ENCODE assay signal across 15 cellular contexts in the genomic region with DNA sequence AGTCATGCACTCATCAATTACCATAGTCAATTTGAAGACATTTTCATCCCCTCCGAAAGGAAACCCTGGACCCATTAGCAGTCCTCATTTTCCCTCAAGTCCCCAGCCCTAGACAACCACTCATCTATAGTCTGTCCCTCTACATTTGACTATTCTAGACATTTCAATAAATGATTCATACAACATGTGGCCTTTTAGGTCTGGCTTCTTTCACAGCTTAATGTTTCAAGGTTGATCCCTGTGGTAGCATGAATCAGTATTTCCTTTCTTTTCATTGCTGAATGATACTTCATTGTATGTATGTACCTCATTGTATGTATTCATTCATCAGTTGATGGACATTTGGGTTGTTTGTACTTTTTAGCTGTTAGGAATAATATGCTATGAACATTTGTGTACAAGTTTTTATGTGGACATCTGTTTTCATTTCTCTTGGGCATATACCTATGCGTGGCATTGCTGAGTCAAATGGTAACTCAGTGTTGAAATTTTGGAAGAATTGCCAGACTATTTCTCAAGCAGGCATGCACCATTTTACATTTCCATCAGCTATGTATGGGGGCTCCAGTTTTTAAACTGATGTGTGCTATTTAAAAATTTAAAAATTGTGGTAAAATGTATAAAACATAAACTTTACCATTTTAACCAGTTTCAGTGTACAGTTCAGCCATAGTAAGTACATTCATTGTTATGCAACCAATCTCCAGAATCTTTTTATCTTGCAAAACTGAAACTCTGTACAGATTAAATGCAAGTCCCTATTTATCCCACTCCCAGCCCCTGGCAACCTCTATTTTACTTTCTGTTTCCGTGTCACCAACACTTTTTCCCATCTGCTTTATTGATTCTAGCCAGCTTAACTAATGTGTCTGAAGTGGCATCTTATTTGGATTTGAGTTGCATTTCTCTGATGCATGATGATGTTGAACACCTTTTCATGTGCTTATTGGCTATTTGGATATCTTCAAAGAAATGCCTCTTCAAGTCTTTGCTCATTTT. TPM values are rescaled to one million over a fixed set of nuclear protein-coding genes. Genes with fewer than 3 reads are reported as not detected.
DNase-seq lines count a peak whose midpoint lies in the region; ATAC-seq and TF ChIP-seq lines count a peak whose summit lies in the region.
"Had no signal": no experiment of that assay in that cellular context is flagged by ENCODE, and none has a peak within 500 bp of the region (broad histone marks: within the 10 kb centered on the region; RNA-seq: fewer than 3 reads in every experiment).

No MANE protein-coding gene starts in this region.

- peaks cover 54% of the 10 kb centered on the region for H3K4me1 Mint-ChIP-seq in activated T-cell treated with anti-CD3 and anti-CD28 coated beads, Interleukin-2, amount 50 U/mL, for 24 hours (ENCODE audit: low read depth)
- H3K4me1 Mint-ChIP-seq in stimulated activated effector memory CD8-positive, alpha-beta T cell treated with anti-CD3 and anti-CD28 coated beads, Interleukin-12 subunit alpha, Interleukin-12 subunit beta, amount 100 ng/mL, for 72 hours: peaks cover 50% of the 10 kb centered on the region

- H3K36me3 ChIP-seq in endocrine pancreas (ENCODE audit: control insufficient read depth, insufficient read depth, low read length) (no peaks in the 10 kb centered on the region), esophagus squamous epithelium (no peaks in the 10 kb centered on the region)
- H3K36me3 ChIP-seq: gastrocnemius medialis, uterus had no signal

- H3K27ac Mint-ChIP-seq in activated T-cell treated with anti-CD3 and anti-CD28 coated beads, Interleukin-2, amount 50 U/mL, for 24 hours: peak overlapping the region; percentile 80
- H3K27ac Mint-ChIP-seq in stimulated activated effector memory CD8-positive, alpha-beta T cell treated with anti-CD3 and anti-CD28 coated beads, Interleukin-12 subunit alpha, Interleukin-12 subunit beta, amount 100 ng/mL, for 72 hours: peak overlapping the region; percentile 51
- H3K27ac Mint-ChIP-seq: T-cell had no signal

- H3K4me1 ChIP-seq in endocrine pancreas (ENCODE audit: control insufficient read depth, insufficient read depth, low read length): peaks cover 24% of the 10 kb centered on the region
- peaks cover 0 to 6% (median 0%) of the 10 kb centered on the region in 3 donors for H3K4me1 ChIP-seq in esophagus squamous epithelium
- H3K4me1 ChIP-seq: gastrocnemius medialis had no signal

- TF ChIP-seq POLR2A in esophagus squamous epithelium (IDR thresholded peaks at IDR 0.05): no peak

- H3K27me3 Mint-ChIP-seq in activated T-cell treated with anti-CD3 and anti-CD28 coated beads, Interleukin-2, amount 50 U/mL, for 24 hours: no peaks in the 10 kb centered on the region
- H3K27me3 Mint-ChIP-seq: T-cell had no signal

- H3K4me3 ChIP-seq in endocrine pancreas (ENCODE audit: control insufficient read depth, insufficient read depth, low read length): peak overlapping the region; percentile 46
- no peak overlapping the region for H3K4me3 ChIP-seq in esophagus squamous epithelium
- H3K4me3 ChIP-seq: gastrocnemius medialis, GM12878, uterus had no signal

- 71 to 89% methylated on average over 3 of the region's 3 CpGs for WGBS in esophagus squamous epithelium, 2 donors

- TF ChIP-seq CTCF in esophagus squamous epithelium (IDR thresholded peaks at IDR 0.05): no peak

- no peak for DNase-seq in activated T-cell treated with anti-CD3 and anti-CD28 coated beads, Interleukin-2, amount 50 U/mL, for 24 hours
- no peak for DNase-seq in activated T-cell treated with anti-CD3 and anti-CD28 coated beads, Interleukin-2, amount 50 U/mL, for 1 hour
- DNase-seq in NCI-H524 treated with DMSO at 0.1 percent for 48 hours (lab: John Stamatoyannopoulos, UW) (peak; percentile 22), midbrain (lab: John Stamatoyannopoulos, UW) (no peak), HUDEP-2 (lab: John Stamatoyannopoulos, UW; ENCODE audit: unreplicated experiment in 76 of 76) (no peak), esophagus squamous epithelium (lab: John Stamatoyannopoulos, UW) (no peak)
- no peak for DNase-seq in stimulated activated effector memory CD8-positive, alpha-beta T cell treated with anti-CD3 and anti-CD28 coated beads, Interleukin-12 subunit alpha, Interleukin-12 subunit beta, amount 100 ng/mL, for 72 hours (ENCODE audit: low spot score in 2 of 2)
- DNase-seq: activated CD4-positive, alpha-beta T cell treated with anti-CD3 and anti-CD28 coated beads for 4 hours; gastrocnemius medialis; Kasumi-1; NCI-H2171; T-cell; uterus had no signal

- no peak overlapping the region for H3K4me3 Mint-ChIP-seq in activated T-cell treated with anti-CD3 and anti-CD28 coated beads, Interleukin-2, amount 50 U/mL, for 24 hours
- H3K4me3 Mint-ChIP-seq in stimulated activated effector memory CD8-positive, alpha-beta T cell treated with anti-CD3 and anti-CD28 coated beads, Interleukin-12 subunit alpha, Interleukin-12 subunit beta, amount 100 ng/mL, for 72 hours: peak overlapping the region; percentile 21
- H3K4me3 Mint-ChIP-seq: T-cell had no signal

- H3K27me3 ChIP-seq in endocrine pancreas (ENCODE audit: control insufficient read depth, insufficient read depth, low read length): no peaks in the 10 kb centered on the region
- H3K27me3 ChIP-seq in esophagus squamous epithelium: no peaks in the 10 kb centered on the region
- H3K27me3 ChIP-seq: gastrocnemius medialis, uterus had no signal

- peaks cover 6% of the 10 kb centered on the region for H3K9me3 Mint-ChIP-seq in activated T-cell treated with anti-CD3 and anti-CD28 coated beads, Interleukin-2, amount 50 U/mL, for 24 hours
- peaks cover 6% of the 10 kb centered on the region for H3K9me3 Mint-ChIP-seq in stimulated activated effector memory CD8-positive, alpha-beta T cell treated with anti-CD3 and anti-CD28 coated beads, Interleukin-12 subunit alpha, Interleukin-12 subunit beta, amount 100 ng/mL, for 72 hours

- intact Hi-C loops in esophagus squamous epithelium (cut with DNase I): no loop called here

- H3K36me3 Mint-ChIP-seq in activated T-cell treated with anti-CD3 and anti-CD28 coated beads, Interleukin-2, amount 50 U/mL, for 24 hours (ENCODE audit: low read depth): peaks cover 15% of the 10 kb centered on the region
- peaks cover 5% of the 10 kb centered on the region for H3K36me3 Mint-ChIP-seq in stimulated activated effector memory CD8-positive, alpha-beta T cell treated with anti-CD3 and anti-CD28 coated beads, Interleukin-12 subunit alpha, Interleukin-12 subunit beta, amount 100 ng/mL, for 72 hours

- H3K9me3 ChIP-seq in endocrine pancreas (ENCODE audit: control insufficient read depth, low read length): no peaks in the 10 kb centered on the region
- H3K9me3 ChIP-seq in esophagus squamous epithelium: no peaks in the 10 kb centered on the region
- H3K9me3 ChIP-seq: gastrocnemius medialis, uterus had no signal

- ATAC-seq in stimulated activated effector memory CD8-positive, alpha-beta T cell treated with anti-CD3 and anti-CD28 coated beads, Interleukin-12 subunit alpha, Interleukin-12 subunit beta, amount 100 ng/mL, for 72 hours: peak; percentile 100
- ATAC-seq: gastrocnemius medialis, GM12878, T-cell had no signal

- no peak overlapping the region for H3K27ac ChIP-seq in esophagus squamous epithelium
- H3K27ac ChIP-seq: gastrocnemius medialis, uterus had no signal

- no peak overlapping the region for H3K9ac ChIP-seq in endocrine pancreas (ENCODE audit: control insufficient read depth, insufficient read depth, low read length)

RNA-seq across cellular contexts. Expression of a gene that starts 18.6 kb away (rescaled TPM):
- 10 to 100 TPM in 2 of 4 donors, 1 to 10 TPM in 2; 5.0 to 16.6 (median 9.7) TPM for total RNA-seq in esophagus squamous epithelium
